Comparison of ENCODE assay signal across 2 cellular contexts in genomic region chr17:60364006-60364405, GRCh38.
A peak's percentile ranks its signal among the peaks of the same experiment; 100 is the strongest.
TF ChIP-seq lines count a peak whose summit lies in the region.

No MANE protein-coding gene starts in this region.

TF ChIP-seq in HepG2, 621 proteins besides CTCF, POLR2A, EP300 and RAD21:
- 0 out of 2 replicates have a peak, but pooled peaks have one; percentile 40 for TF ChIP-seq ZNF33B (CRISPR knock-in tag; IDR thresholded peaks at IDR 0.05)
- no peak for TF ChIP-seq IRF9 (CRISPR knock-in tag; IDR thresholded peaks at IDR 0.05; ENCODE audit: borderline replicate concordance)
- TF ChIP-seq ZNF264 (CRISPR knock-in tag; IDR thresholded peaks at IDR 0.05), result peak; percentile 93

TF ChIP-seq in WTC11, 78 proteins besides CTCF, POLR2A, EP300 and RAD21:
- no peak for TF ChIP-seq ATF6 (CRISPR knock-in tag; IDR thresholded peaks at IDR 0.05)
